In genomic region chr1:99227498-99227897, GRCh38 we compare ENCODE assay signal across 18 cellular contexts.
"Had no signal": no experiment of that assay in that cellular context is flagged by ENCODE, and none has a peak within 500 bp of the region (broad histone marks: within the 10 kb centered on the region; RNA-seq: fewer than 3 reads in every experiment).

No MANE protein-coding gene starts in this region.

- DNase-seq: activated B cell treated with CpG ODN at 0.5 μM for 24 hours; activated CD4-positive, alpha-beta T cell treated with anti-CD3 and anti-CD28 coated beads for 48 hours; activated CD8-positive, alpha-beta T cell treated with anti-CD3 and anti-CD28 coated beads for 36 hours; activated effector memory CD4-positive, alpha-beta T cell treated with anti-CD3 and anti-CD28 coated beads, Interleukin-2, amount 50 U/mL, for 16 hours; activated T-cell treated with anti-CD3 and anti-CD28 coated beads, Interleukin-2, amount 50 U/mL, for 48 hours; amniotic stem cell; body of pancreas; caudate nucleus; colonic mucosa; effector CD4-positive, alpha-beta T cell; esophagus squamous epithelium; foreskin keratinocyte; left ventricle myocardium superior; mucosa of descending colon; naive thymus-derived CD4-positive, alpha-beta T cell; ovary; sigmoid colon; stimulated activated CD4-positive, alpha-beta T cell treated with anti-CD3 and anti-CD28 coated beads, Interleukin-2, amount 100 ng/mL, for 24 hours had no signal

- H3K27me3 ChIP-seq: body of pancreas, colonic mucosa, esophagus squamous epithelium, ovary, sigmoid colon had no signal

- H3K36me3 ChIP-seq: colonic mucosa, esophagus squamous epithelium, ovary, sigmoid colon had no signal

- H3K4me1 ChIP-seq: body of pancreas, colonic mucosa, esophagus squamous epithelium, foreskin keratinocyte, sigmoid colon had no signal

- H3K4me3 ChIP-seq: body of pancreas, colonic mucosa, esophagus squamous epithelium, mucosa of descending colon, ovary, sigmoid colon had no signal

- H3K9me3 ChIP-seq: body of pancreas, colonic mucosa, esophagus squamous epithelium, mucosa of descending colon, ovary, sigmoid colon had no signal

- ATAC-seq: activated CD8-positive, alpha-beta T cell treated with anti-CD3 and anti-CD28 coated beads for 36 hours; body of pancreas; foreskin keratinocyte; left ventricle myocardium superior; mucosa of descending colon; naive thymus-derived CD4-positive, alpha-beta T cell had no signal

- H3K27ac ChIP-seq: body of pancreas, colonic mucosa, esophagus squamous epithelium, foreskin keratinocyte, ovary, sigmoid colon had no signal
